8 cellular contexts compared by ENCODE assay signal in genomic region chr5:126684656-126685442, GRCh38.
DNase-seq lines count a peak whose midpoint lies in the region; ATAC-seq and TF ChIP-seq lines count a peak whose summit lies in the region.
"Not testable (repeated sequence)": the region's sequence is repeated elsewhere in the genome, so short reads cannot be mapped to it uniquely, and the experiment has no call there.

No MANE protein-coding gene starts in this region.

- H3K27ac ChIP-seq in KOPT-K1 (ENCODE audit: low read depth, low read length, poor library complexity, severe bottlenecking): peak overlapping the region; percentile 12

- TF ChIP-seq CTCF in osteocyte (IDR thresholded peaks at IDR 0.05): not testable (repeated sequence)

- H3K36me3 ChIP-seq in KOPT-K1 (ENCODE audit: insufficient read depth, low read length): not testable (repeated sequence)

- peaks cover 11% of the 10 kb centered on the region for H3K4me1 Mint-ChIP-seq in osteocyte (ENCODE audit: unreplicated experiment)

- H3K27ac Mint-ChIP-seq in activated naive CD4-positive, alpha-beta T cell treated with anti-CD3 and anti-CD28 coated beads, Interleukin-2, amount 50 U/mL, for 72 hours: peak overlapping the region; percentile 91 to 93
- H3K27ac Mint-ChIP-seq in osteocyte (ENCODE audit: unreplicated experiment): not testable (repeated sequence)

- H3K9me3 ChIP-seq in KOPT-K1 (ENCODE audit: insufficient read depth, low read length, poor library complexity, severe bottlenecking): not testable (repeated sequence)

- DNase-seq in activated CD4-positive, alpha-beta T cell treated with anti-CD3 and anti-CD28 coated beads, Interleukin-2, amount 50 U/mL, for 1 hour: peak; percentile 25
- DNase-seq in activated T-cell treated with anti-CD3 and anti-CD28 coated beads for 4 hours (peak; percentile 57), osteocyte (ENCODE audit: extremely low spot score, unreplicated experiment) (peak; percentile 34)
- DNase-seq in activated naive CD4-positive, alpha-beta T cell treated with anti-CD3 and anti-CD28 coated beads, Interleukin-2, amount 50 U/mL, for 72 hours (ENCODE audit: low spot score in 2 of 2): peak; percentile 61 to 66
- peak; percentile 32 to 72 (median 46) for DNase-seq in stimulated activated CD4-positive, alpha-beta T cell treated with anti-CD3 and anti-CD28 coated beads, TNF-alpha, amount 100 ng/mL, for 24 hours (ENCODE audit: low read depth in 3 of 3)
- peak; percentile 43 for DNase-seq in stimulated activated naive CD4-positive, alpha-beta T cell treated with Interleukin-2 at 50 U/mL for 16 hours (lab: John Stamatoyannopoulos, UW)

- H3K4me3 Mint-ChIP-seq in osteocyte (ENCODE audit: unreplicated experiment): not testable (repeated sequence)

- not testable (repeated sequence) for H3K36me3 Mint-ChIP-seq in activated naive CD4-positive, alpha-beta T cell treated with anti-CD3 and anti-CD28 coated beads, Interleukin-2, amount 50 U/mL, for 72 hours; osteocyte (ENCODE audit: unreplicated experiment)

- not testable (repeated sequence) for H3K27me3 Mint-ChIP-seq in osteocyte (ENCODE audit: unreplicated experiment)

- not testable (repeated sequence) for H3K9me3 Mint-ChIP-seq in activated naive CD4-positive, alpha-beta T cell treated with anti-CD3 and anti-CD28 coated beads, Interleukin-2, amount 50 U/mL, for 72 hours; osteocyte (ENCODE audit: unreplicated experiment)

- ATAC-seq in GM19463 (IDR thresholded peaks at IDR 0.05; ENCODE audit: unreplicated experiment): peak; percentile 37
- ATAC-seq in activated naive CD4-positive, alpha-beta T cell treated with anti-CD3 and anti-CD28 coated beads, Interleukin-2, amount 50 U/mL, for 72 hours: peak; percentile 93 to 95

Comparison
In these comparisons a context has a peak if more than half of its experiments do, and no peak if none do; other contexts are left out.
1. Peak in every context shown above with its lines: DNase-seq, ATAC-seq and H3K27ac ChIP-seq.